ENCODE assay signal across 17 cellular contexts in the genomic region with DNA sequence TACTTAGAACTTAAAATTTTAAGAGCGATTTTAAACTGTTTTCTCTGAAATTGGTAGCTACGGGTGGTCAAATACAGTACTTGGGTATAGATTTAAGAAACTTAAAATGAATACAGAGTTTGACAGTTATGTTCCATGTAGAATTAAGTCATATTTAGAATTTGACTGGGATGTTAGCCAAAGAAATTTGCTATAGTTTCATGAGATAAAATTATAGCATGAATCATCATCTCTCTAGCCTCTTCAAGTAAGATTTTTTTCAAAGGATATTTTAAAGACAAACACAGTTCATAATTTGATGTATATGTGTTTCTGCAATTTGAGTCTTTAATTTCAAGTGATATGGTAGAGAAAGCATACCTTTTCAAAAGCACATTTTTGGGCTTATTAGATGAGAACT.
"Had no signal": no experiment of that assay in that cellular context is flagged by ENCODE, and none has a peak within 500 bp of the region (broad histone marks: within the 10 kb centered on the region; RNA-seq: fewer than 3 reads in every experiment).

No MANE protein-coding gene starts in this region.

- H3K4me3 Mint-ChIP-seq: activated naive CD8-positive, alpha-beta T cell; stimulated activated naive CD8-positive, alpha-beta T cell treated with anti-CD3 and anti-CD28 coated beads, Interleukin-15, Interleukin-2, amounts not matched to agents 100 ng/mL and 50 ng/mL, for 24 hours; type B pancreatic cell had no signal

- H3K27me3 ChIP-seq: body of pancreas, hepatocyte, right atrium auricular region had no signal

- H3K36me3 ChIP-seq: right atrium auricular region had no signal

- H3K27me3 Mint-ChIP-seq: type B pancreatic cell had no signal

- H3K4me3 ChIP-seq: body of pancreas, hepatocyte, right atrium auricular region had no signal

- H3K27ac Mint-ChIP-seq: activated naive CD8-positive, alpha-beta T cell; stimulated activated naive CD8-positive, alpha-beta T cell treated with anti-CD3 and anti-CD28 coated beads, Interleukin-15, Interleukin-2, amounts not matched to agents 100 ng/mL and 50 ng/mL, for 24 hours; type B pancreatic cell had no signal

- ATAC-seq: body of pancreas, left lobe of liver had no signal

- H3K4me1 ChIP-seq: right atrium auricular region had no signal

- H3K9me3 ChIP-seq: body of pancreas, right atrium auricular region had no signal

- H3K4me2 ChIP-seq: hepatocyte had no signal

- DNase-seq: activated CD4-positive, CD25-positive, alpha-beta regulatory T cell treated with anti-CD3 and anti-CD28 coated beads, Interleukin-2, amount 50 U/mL, for 72 hours; amygdala; body of pancreas; central memory CD4-positive, alpha-beta T cell; cortex of kidney; effector CD4-positive, alpha-beta T cell; midbrain; occipital lobe; SW 1271; T-helper 2 cell had no signal

- H3K36me3 Mint-ChIP-seq: type B pancreatic cell had no signal

- H3K79me2 ChIP-seq: hepatocyte had no signal

- H3K9me3 Mint-ChIP-seq: stimulated activated naive CD8-positive, alpha-beta T cell treated with anti-CD3 and anti-CD28 coated beads, Interleukin-15, Interleukin-2, amounts not matched to agents 100 ng/mL and 50 ng/mL, for 24 hours; type B pancreatic cell had no signal

- H2AFZ ChIP-seq: hepatocyte had no signal

- H3K27ac ChIP-seq: body of pancreas, hepatocyte, right atrium auricular region, VCaP had no signal
